Comparison of ENCODE assay signal across 1 cellular context in genomic region chr19:3431760-3432397, GRCh38.
TF ChIP-seq lines count a peak whose summit lies in the region.

No MANE protein-coding gene starts in this region.

TF ChIP-seq in HepG2, 621 proteins besides CTCF, POLR2A, EP300 and RAD21:
- TF ChIP-seq HOXD1 (CRISPR knock-in tag; IDR thresholded peaks at IDR 0.05) (no peak), HNF4A (CRISPR knock-in tag; IDR thresholded peaks at IDR 0.05) (peak; percentile 35; the same call in 1 of the 2 replicates), PHF5A (CRISPR knock-in tag; IDR thresholded peaks at IDR 0.05; ENCODE audit: low read depth, unreplicated experiment) (no peak), MAFK (conservative IDR thresholded peaks at IDR 0.05 in 1 of 2, IDR thresholded peaks at IDR 0.05 in 1 of 2; ENCODE audit: low read length in 2 of 2) (peak; percentile 19 to 29; a peak in 1 of 4 replicates), CENPX (CRISPR knock-in tag; IDR thresholded peaks at IDR 0.05) (no peak), MLLT10 (CRISPR knock-in tag; IDR thresholded peaks at IDR 0.05) (no peak), RARA (CRISPR knock-in tag; IDR thresholded peaks at IDR 0.05) (0 out of 2 replicates have a peak, but pooled peaks have one; percentile 19), ZMYM3 (CRISPR knock-in tag; IDR thresholded peaks at IDR 0.05) (0 out of 2 replicates have a peak, but pooled peaks have one; percentile 41), MAFF (IDR thresholded peaks at IDR 0.05; ENCODE audit: low read depth, low read length) (0 out of 2 replicates have a peak, but pooled peaks have one; percentile 13), GATAD1 (CRISPR knock-in tag; IDR thresholded peaks at IDR 0.05) (no peak), CEBPG (CRISPR knock-in tag; IDR thresholded peaks at IDR 0.05) (no peak), ADNP (CRISPR knock-in tag; IDR thresholded peaks at IDR 0.05) (no peak), ZNF224 (CRISPR knock-in tag; IDR thresholded peaks at IDR 0.05) (no peak), ZNF629 (CRISPR knock-in tag; conservative IDR thresholded peaks at IDR 0.05) (peak; percentile 88), CHD4 (IDR thresholded peaks at IDR 0.05; ENCODE audit: borderline replicate concordance, low read length) (peak; percentile 28; the same call in 1 of the 2 replicates), ZFP36 (IDR thresholded peaks at IDR 0.05; ENCODE audit: borderline replicate concordance, low read depth, low read length, partially characterized antibody) (no peak)
- TF ChIP-seq, protein P1, sequence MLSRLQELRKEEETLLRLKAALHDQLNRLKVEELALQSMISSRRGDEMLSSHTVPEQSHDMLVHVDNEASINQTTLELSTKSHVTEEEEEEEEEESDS (CRISPR knock-in tag; IDR thresholded peaks at IDR 0.05; ENCODE audit: borderline replicate concordance): no peak
- TF ChIP-seq, protein P2, sequence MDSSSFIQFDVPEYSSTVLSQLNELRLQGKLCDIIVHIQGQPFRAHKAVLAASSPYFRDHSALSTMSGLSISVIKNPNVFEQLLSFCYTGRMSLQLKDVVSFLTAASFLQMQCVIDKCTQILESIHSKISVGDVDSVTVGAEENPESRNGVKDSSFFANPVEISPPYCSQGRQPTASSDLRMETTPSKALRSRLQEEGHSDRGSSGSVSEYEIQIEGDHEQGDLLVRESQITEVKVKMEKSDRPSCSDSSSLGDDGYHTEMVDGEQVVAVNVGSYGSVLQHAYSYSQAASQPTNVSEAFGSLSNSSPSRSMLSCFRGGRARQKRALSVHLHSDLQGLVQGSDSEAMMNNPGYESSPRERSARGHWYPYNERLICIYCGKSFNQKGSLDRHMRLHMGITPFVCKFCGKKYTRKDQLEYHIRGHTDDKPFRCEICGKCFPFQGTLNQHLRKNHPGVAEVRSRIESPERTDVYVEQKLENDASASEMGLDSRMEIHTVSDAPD (CRISPR knock-in tag; IDR thresholded peaks at IDR 0.05): no peak
- TF ChIP-seq, protein P3, sequence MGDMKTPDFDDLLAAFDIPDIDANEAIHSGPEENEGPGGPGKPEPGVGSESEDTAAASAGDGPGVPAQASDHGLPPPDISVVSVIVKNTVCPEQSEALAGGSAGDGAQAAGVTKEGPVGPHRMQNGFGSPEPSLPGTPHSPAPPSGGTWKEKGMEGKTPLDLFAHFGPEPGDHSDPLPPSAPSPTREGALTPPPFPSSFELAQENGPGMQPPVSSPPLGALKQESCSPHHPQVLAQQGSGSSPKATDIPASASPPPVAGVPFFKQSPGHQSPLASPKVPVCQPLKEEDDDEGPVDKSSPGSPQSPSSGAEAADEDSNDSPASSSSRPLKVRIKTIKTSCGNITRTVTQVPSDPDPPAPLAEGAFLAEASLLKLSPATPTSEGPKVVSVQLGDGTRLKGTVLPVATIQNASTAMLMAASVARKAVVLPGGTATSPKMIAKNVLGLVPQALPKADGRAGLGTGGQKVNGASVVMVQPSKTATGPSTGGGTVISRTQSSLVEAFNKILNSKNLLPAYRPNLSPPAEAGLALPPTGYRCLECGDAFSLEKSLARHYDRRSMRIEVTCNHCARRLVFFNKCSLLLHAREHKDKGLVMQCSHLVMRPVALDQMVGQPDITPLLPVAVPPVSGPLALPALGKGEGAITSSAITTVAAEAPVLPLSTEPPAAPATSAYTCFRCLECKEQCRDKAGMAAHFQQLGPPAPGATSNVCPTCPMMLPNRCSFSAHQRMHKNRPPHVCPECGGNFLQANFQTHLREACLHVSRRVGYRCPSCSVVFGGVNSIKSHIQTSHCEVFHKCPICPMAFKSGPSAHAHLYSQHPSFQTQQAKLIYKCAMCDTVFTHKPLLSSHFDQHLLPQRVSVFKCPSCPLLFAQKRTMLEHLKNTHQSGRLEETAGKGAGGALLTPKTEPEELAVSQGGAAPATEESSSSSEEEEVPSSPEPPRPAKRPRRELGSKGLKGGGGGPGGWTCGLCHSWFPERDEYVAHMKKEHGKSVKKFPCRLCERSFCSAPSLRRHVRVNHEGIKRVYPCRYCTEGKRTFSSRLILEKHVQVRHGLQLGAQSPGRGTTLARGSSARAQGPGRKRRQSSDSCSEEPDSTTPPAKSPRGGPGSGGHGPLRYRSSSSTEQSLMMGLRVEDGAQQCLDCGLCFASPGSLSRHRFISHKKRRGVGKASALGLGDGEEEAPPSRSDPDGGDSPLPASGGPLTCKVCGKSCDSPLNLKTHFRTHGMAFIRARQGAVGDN (CRISPR knock-in tag; IDR thresholded peaks at IDR 0.05): 0 out of 2 replicates have a peak, but pooled peaks have one; percentile 2
